In the genomic region with DNA sequence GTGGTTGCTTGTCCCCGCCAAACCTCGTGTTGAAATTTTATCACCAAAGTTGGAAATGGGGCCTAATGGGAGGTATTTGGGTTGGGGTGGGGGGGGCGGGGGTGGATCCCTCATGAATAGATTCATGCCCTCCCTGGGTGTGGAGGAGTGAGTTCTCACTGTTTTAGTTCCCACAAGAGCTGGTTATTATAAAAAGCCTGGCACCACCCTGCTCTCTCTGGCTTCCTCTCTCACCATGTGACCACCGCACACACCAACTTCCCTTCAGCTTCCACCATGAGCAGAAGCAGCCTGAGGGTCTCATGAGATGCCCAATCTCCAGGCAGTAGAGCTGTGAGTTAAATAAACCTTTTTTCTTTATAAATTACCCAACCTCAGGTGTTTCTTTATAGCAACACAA, we compare ENCODE assay signal across 15 cellular contexts.
A peak's percentile ranks its signal among the peaks of the same experiment; 100 is the strongest.
DNase-seq lines count a peak whose midpoint lies in the region; ATAC-seq and TF ChIP-seq lines count a peak whose summit lies in the region.
"Had no signal": no experiment of that assay in that cellular context is flagged by ENCODE, and none has a peak within 500 bp of the region (broad histone marks: within the 10 kb centered on the region; RNA-seq: fewer than 3 reads in every experiment).

No MANE protein-coding gene starts in this region.

- POLR2A ChIA-PET in activated CD8-positive, alpha-beta T cell treated with anti-CD3 and anti-CD28 coated beads, Interleukin-2, amount 10 ng/mL, durations not matched to agents 7 days and 5 days (lab: Charles Lee), result no interaction called here
- POLR2A ChIA-PET in naive thymus-derived CD4-positive, alpha-beta T cell (lab: Charles Lee), result interaction anchor here (1.2 kb wide), 1 partner anchor 15 kb away, joined by 3 read pairs; no protein-coding TSS in a partner anchor

- DNase-seq in HFFc6, result no peak
- peak; percentile 49 for DNase-seq in NB4 (ENCODE audit: low read depth)
- peak; percentile 43 for DNase-seq in activated CD8-positive, alpha-beta T cell treated with anti-CD3 and anti-CD28 coated beads, Interleukin-2, amount 10 ng/mL, durations not matched to agents 7 days and 5 days
- DNase-seq in naive thymus-derived CD4-positive, alpha-beta T cell, result peak in 3 of 9 donors; percentile 15 to 23 (median 17)
- no peak for DNase-seq in AG08396 (ENCODE audit: low spot score)
- DNase-seq: activated CD4-positive, alpha-beta T cell treated with anti-CD3 and anti-CD28 coated beads for 48 hours; COR-L47; GDM1; heart right ventricle; NCI-H1105; NCI-H345 had no signal

- intact Hi-C loops in naive thymus-derived CD4-positive, alpha-beta T cell (cut with micrococcal nuclease), result loop anchor here in 1 of 2 donors (10.0 kb wide), 2 partner anchors 327 to 553 kb away; no protein-coding TSS in a partner anchor

- no peak for ATAC-seq in activated CD8-positive, alpha-beta T cell treated with anti-CD3 and anti-CD28 coated beads, Interleukin-2, amount 10 ng/mL, durations not matched to agents 7 days and 5 days
- no peak for ATAC-seq in naive thymus-derived CD4-positive, alpha-beta T cell
- no peak for ATAC-seq in GM18517 (IDR thresholded peaks at IDR 0.05; ENCODE audit: unreplicated experiment)
- ATAC-seq in HG03432 (IDR thresholded peaks at IDR 0.05; ENCODE audit: unreplicated experiment), result no peak
- no peak for ATAC-seq in HG02798 (IDR thresholded peaks at IDR 0.05; ENCODE audit: poor library complexity, unreplicated experiment)

- TF ChIP-seq POLR2A in NB4 (IDR thresholded peaks at IDR 0.05; ENCODE audit: extremely low read depth, insufficient read length), result no peak

- no peak overlapping the region for H3K4me3 Mint-ChIP-seq in HFFc6
- no peak overlapping the region for H3K4me3 Mint-ChIP-seq in activated CD8-positive, alpha-beta T cell treated with anti-CD3 and anti-CD28 coated beads, Interleukin-2, amount 10 ng/mL, durations not matched to agents 7 days and 5 days
- H3K4me3 Mint-ChIP-seq in naive thymus-derived CD4-positive, alpha-beta T cell, result peak overlapping the region in 7 of 10 donors; percentile 14 to 60 (median 42)
- H3K4me3 Mint-ChIP-seq: neural crest cell had no signal

- H3K27me3 Mint-ChIP-seq in HFFc6 (ENCODE audit: insufficient read depth), result no peaks in the 10 kb centered on the region; the same call in 1 of the 2 replicates
- no peaks in the 10 kb centered on the region for H3K27me3 Mint-ChIP-seq in activated CD8-positive, alpha-beta T cell treated with anti-CD3 and anti-CD28 coated beads, Interleukin-2, amount 10 ng/mL, durations not matched to agents 7 days and 5 days (ENCODE audit: low read depth)
- H3K27me3 Mint-ChIP-seq in naive thymus-derived CD4-positive, alpha-beta T cell, result no peaks in the 10 kb centered on the region

- peaks cover 30 to 36% of the 10 kb centered on the region in 2 donors for H3K4me1 ChIP-seq in naive thymus-derived CD4-positive, alpha-beta T cell (ENCODE audit: control insufficient read depth in 2 of 2, insufficient read depth in 2 of 2, low read length in 2 of 2)

- H3K36me3 ChIP-seq in naive thymus-derived CD4-positive, alpha-beta T cell (ENCODE audit: control insufficient read depth in 2 of 3, insufficient read depth in 3 of 3, low read length in 3 of 3), result peaks cover 0 to 4% (median 0%) of the 10 kb centered on the region in 3 experiments

- CTCF ChIA-PET in activated CD8-positive, alpha-beta T cell treated with anti-CD3 and anti-CD28 coated beads, Interleukin-2, amount 10 ng/mL, durations not matched to agents 7 days and 5 days (lab: Charles Lee), result interaction anchor here (1.0 to 1.1 kb wide), 2 partner anchors 26 to 56 kb away, joined by 3 to 4 read pairs; no protein-coding TSS in a partner anchor
- CTCF ChIA-PET in naive thymus-derived CD4-positive, alpha-beta T cell (lab: Charles Lee), result no interaction called here

- no peaks in the 10 kb centered on the region for H3K27me3 ChIP-seq in naive thymus-derived CD4-positive, alpha-beta T cell (ENCODE audit: control insufficient read depth in 2 of 2, insufficient read depth in 2 of 2, low read length in 2 of 2)
- H3K27me3 ChIP-seq: heart right ventricle had no signal

- H3K27ac ChIP-seq in naive thymus-derived CD4-positive, alpha-beta T cell (ENCODE audit: low read depth, low read length), result no peak overlapping the region
- H3K27ac ChIP-seq: heart right ventricle had no signal

- 0 out of 2 replicates have a peak overlapping the region, but pooled peaks have one; percentile 13 for H3K27ac Mint-ChIP-seq in HFFc6
- H3K27ac Mint-ChIP-seq in activated CD8-positive, alpha-beta T cell treated with anti-CD3 and anti-CD28 coated beads, Interleukin-2, amount 10 ng/mL, durations not matched to agents 7 days and 5 days, result peak overlapping the region; percentile 49
- H3K27ac Mint-ChIP-seq in naive thymus-derived CD4-positive, alpha-beta T cell, result peak overlapping the region; percentile 25 to 86 (median 53)

- H3K36me3 Mint-ChIP-seq in HFFc6 (ENCODE audit: low read depth), result peaks cover 46% of the 10 kb centered on the region
- peaks cover 60% of the 10 kb centered on the region for H3K36me3 Mint-ChIP-seq in activated CD8-positive, alpha-beta T cell treated with anti-CD3 and anti-CD28 coated beads, Interleukin-2, amount 10 ng/mL, durations not matched to agents 7 days and 5 days (ENCODE audit: low read depth)
- peaks cover 0 to 39% (median 12%) of the 10 kb centered on the region in 5 donors for H3K36me3 Mint-ChIP-seq in naive thymus-derived CD4-positive, alpha-beta T cell

- peaks cover 81% of the 10 kb centered on the region for H3K4me1 Mint-ChIP-seq in HFFc6 (ENCODE audit: low read depth)
- peaks cover 59% of the 10 kb centered on the region for H3K4me1 Mint-ChIP-seq in activated CD8-positive, alpha-beta T cell treated with anti-CD3 and anti-CD28 coated beads, Interleukin-2, amount 10 ng/mL, durations not matched to agents 7 days and 5 days (ENCODE audit: low read depth)
- peaks cover 24 to 54% (median 41%) of the 10 kb centered on the region in 7 donors for H3K4me1 Mint-ChIP-seq in naive thymus-derived CD4-positive, alpha-beta T cell

- no peaks in the 10 kb centered on the region for H3K9me3 ChIP-seq in naive thymus-derived CD4-positive, alpha-beta T cell (ENCODE audit: control insufficient read depth in 2 of 3, low read length in 3 of 3)
- H3K9me3 ChIP-seq: heart right ventricle had no signal

- H3K9me3 Mint-ChIP-seq in HFFc6, result no peaks in the 10 kb centered on the region
- peaks cover 8% of the 10 kb centered on the region for H3K9me3 Mint-ChIP-seq in activated CD8-positive, alpha-beta T cell treated with anti-CD3 and anti-CD28 coated beads, Interleukin-2, amount 10 ng/mL, durations not matched to agents 7 days and 5 days (ENCODE audit: insufficient read depth)
- H3K9me3 Mint-ChIP-seq in naive thymus-derived CD4-positive, alpha-beta T cell, result no peaks in the 10 kb centered on the region
- H3K9me3 Mint-ChIP-seq: neural crest cell had no signal

- H3K4me3 ChIP-seq in NB4 (ENCODE audit: low read depth, low read length), result no peak overlapping the region
- no peak overlapping the region for H3K4me3 ChIP-seq in naive thymus-derived CD4-positive, alpha-beta T cell (ENCODE audit: low read length)
- H3K4me3 ChIP-seq: heart right ventricle had no signal

- no peak for TF ChIP-seq CTCF in HFFc6 (IDR thresholded peaks at IDR 0.05)
- TF ChIP-seq CTCF in NB4 (IDR thresholded peaks at IDR 0.05; ENCODE audit: low read depth, low read length), result no peak

Comparison
In these comparisons a context has a peak if more than half of its experiments do, and no peak if none do; other contexts are left out.
1. DNase-seq: peak in NB4 (single experiment) and activated CD8-positive, alpha-beta T cell treated with anti-CD3 and anti-CD28 coated beads, Interleukin-2, amount 10 ng/mL, durations not matched to agents 7 days and 5 days (single experiment); none in HFFc6 (single experiment) and AG08396 (single experiment).
2. H3K4me3 Mint-ChIP-seq: peak in naive thymus-derived CD4-positive, alpha-beta T cell (7 of 10); none in HFFc6 (single experiment) and activated CD8-positive, alpha-beta T cell treated with anti-CD3 and anti-CD28 coated beads, Interleukin-2, amount 10 ng/mL, durations not matched to agents 7 days and 5 days (single experiment).
3. Peak in every context shown above with its lines, with median percentiles within 50 percentile points of each other: H3K27ac Mint-ChIP-seq.